ENCODE assay signal across 12 cellular contexts in genomic region chrX:11470231-11470630, GRCh38.
DNase-seq lines count a peak whose midpoint lies in the region; ATAC-seq and TF ChIP-seq lines count a peak whose summit lies in the region.
"Had no signal": no experiment of that assay in that cellular context is flagged by ENCODE, and none has a peak within 500 bp of the region (broad histone marks: within the 10 kb centered on the region; RNA-seq: fewer than 3 reads in every experiment).

No MANE protein-coding gene starts in this region.

- H3K4me1 ChIP-seq in left ventricle myocardium inferior, result no peaks in the 10 kb centered on the region
- no peaks in the 10 kb centered on the region for H3K4me1 ChIP-seq in transverse colon

- DNase-seq in left ventricle myocardium inferior, result no peak
- no peak for DNase-seq in Right ventricle myocardium superior
- peak; percentile 92 for DNase-seq in astrocyte of the spinal cord (ENCODE audit: low read depth, low spot score)
- DNase-seq in kidney epithelial cell (ENCODE audit: low read depth), result peak; percentile 42
- DNase-seq in transverse colon, result no peak
- DNase-seq in iPS-NIHi7 (ENCODE audit: extremely low spot score), result no peak
- DNase-seq in GM13976 (ENCODE audit: low spot score), result no peak
- DNase-seq: activated CD4-positive, alpha-beta memory T cell treated with anti-CD3 and anti-CD28 coated beads, Interleukin-2, amount 10 ng/mL, durations not matched to agents 7 days and 5 days; activated naive CD8-positive, alpha-beta T cell treated with anti-CD3 and anti-CD28 coated beads for 36 hours had no signal

- H3K27ac ChIP-seq in left ventricle myocardium inferior (replicated peaks) (peak overlapping the region; percentile 54), transverse colon (peak overlapping the region in 3 of 4 donors; percentile 6 to 28 (median 26))
- H3K27ac ChIP-seq: KMS-11, skin epidermis had no signal

- intact Hi-C loops in left ventricle myocardium inferior (cut with micrococcal nuclease), result no loop called here
- intact Hi-C loops in Right ventricle myocardium superior (cut with DNase I), result no loop called here
- intact Hi-C loops in transverse colon (cut with DNase I; ENCODE audit: low total_unique reads), result no loop called here

- no peak for TF ChIP-seq EP300 in transverse colon (IDR thresholded peaks at IDR 0.05; ENCODE audit: low read depth)

- no peaks in the 10 kb centered on the region for H3K9me3 ChIP-seq in left ventricle myocardium inferior (replicated peaks)
- no peaks in the 10 kb centered on the region for H3K9me3 ChIP-seq in transverse colon

- no peak overlapping the region for H3K4me3 ChIP-seq in left ventricle myocardium inferior
- H3K4me3 ChIP-seq in astrocyte of the spinal cord (ENCODE audit: low read depth, low read length), result no peak overlapping the region
- no peak overlapping the region for H3K4me3 ChIP-seq in kidney epithelial cell (ENCODE audit: low read depth, low read length)
- H3K4me3 ChIP-seq in transverse colon, result no peak overlapping the region
- H3K4me3 ChIP-seq: skin epidermis had no signal

- no peak for TF ChIP-seq POLR2A in transverse colon (IDR thresholded peaks at IDR 0.05)

- H3K36me3 ChIP-seq in left ventricle myocardium inferior (no peaks in the 10 kb centered on the region), kidney epithelial cell (ENCODE audit: control insufficient read depth, insufficient read depth, low read length) (no peaks in the 10 kb centered on the region), transverse colon (no peaks in the 10 kb centered on the region)

- TF ChIP-seq CTCF in left ventricle myocardium inferior (IDR thresholded peaks at IDR 0.05; ENCODE audit: borderline replicate concordance) (no peak), astrocyte of the spinal cord (IDR thresholded peaks at IDR 0.05; ENCODE audit: low read depth, low read length) (no peak), kidney epithelial cell (IDR thresholded peaks at IDR 0.05; ENCODE audit: insufficient read depth, low read length, poor library complexity, severe bottlenecking) (no peak), transverse colon (IDR thresholded peaks at IDR 0.05) (no peak), GM13976 (IDR thresholded peaks at IDR 0.05; ENCODE audit: borderline replicate concordance, control extremely low read depth, extremely low read depth, insufficient read depth, missing control alignments) (no peak)

- 82% methylated on average over 1 of the region's 1 CpG; no CpG with 5 or more reads in 1 of the 2 donors for WGBS in transverse colon (ENCODE audit: low coverage in 1 of 2), 2 donors

- no peaks in the 10 kb centered on the region for H3K27me3 ChIP-seq in left ventricle myocardium inferior (ENCODE audit: low read depth)
- H3K27me3 ChIP-seq in kidney epithelial cell (ENCODE audit: control insufficient read depth, insufficient read depth, low read length), result no peaks in the 10 kb centered on the region
- H3K27me3 ChIP-seq in transverse colon, result no peaks in the 10 kb centered on the region

- ATAC-seq in Right ventricle myocardium superior (ENCODE audit: poor library complexity) (no peak), HG03196 (IDR thresholded peaks at IDR 0.05; ENCODE audit: unreplicated experiment) (no peak)

- in situ Hi-C loops in astrocyte of the spinal cord (cut with HindIII; ENCODE audit: low sequenced_read_pairs) (no loop called here), transverse colon (cut with MboI; ENCODE audit: low pct_ligation_motif_present in 1 of 4, low pct_unique_long_range_greater_than_20kb in 1 of 4, low sequenced_read_pairs in 3 of 4) (no loop called here), GM13976 (cut with MboI; ENCODE audit: low sequenced_read_pairs, unreplicated experiment) (no loop called here)

Comparison
In these comparisons a context has a peak if more than half of its experiments do, and no peak if none do; other contexts are left out.
1. DNase-seq: peak in astrocyte of the spinal cord (single experiment) and kidney epithelial cell (single experiment); none in left ventricle myocardium inferior (single experiment), Right ventricle myocardium superior (single experiment), transverse colon (single experiment), iPS-NIHi7 (single experiment) and GM13976 (single experiment).